ENCODE assay signal across 8 cellular contexts in genomic region chr5:115542076-115542475, GRCh38. TPM values are rescaled to one million over a fixed set of nuclear protein-coding genes. Genes with fewer than 3 reads are reported as not detected.
A peak's percentile ranks its signal among the peaks of the same experiment; 100 is the strongest.
DNase-seq lines count a peak whose midpoint lies in the region; ATAC-seq, FAIRE-seq and TF ChIP-seq lines count a peak whose summit lies in the region.

No MANE protein-coding gene starts in this region.

- H4K20me1 ChIP-seq in keratinocyte (ENCODE audit: control insufficient read depth, extremely low read depth, insufficient read depth, low read length) = peaks cover 6% of the 10 kb centered on the region

- no peaks in the 10 kb centered on the region for H3K9me1 ChIP-seq in keratinocyte (ENCODE audit: control insufficient read depth, extremely low read depth, insufficient read depth, low read length)

- H3K36me3 Mint-ChIP-seq in activated CD8-positive, alpha-beta memory T cell treated with anti-CD3 and anti-CD28 coated beads, Interleukin-2, amount 10 ng/mL, durations not matched to agents 7 days and 5 days = peaks cover 66% of the 10 kb centered on the region
- H3K36me3 Mint-ChIP-seq in activated T-helper 1 cell treated with anti-CD3 and anti-CD28 coated beads, Interleukin-12 subunit alpha, Interleukin-12 subunit beta, Interleukin-2, Interleukin-4 antibody, amounts not matched to agents 30 ng/mL and 10 ng/mL and 1 ng/mL, durations not matched to agents 14 hours and 24 hours and 36 hours (ENCODE audit: low read depth) = peaks cover 57% of the 10 kb centered on the region

- peaks cover 70% of the 10 kb centered on the region for H3K79me2 ChIP-seq in keratinocyte (ENCODE audit: control insufficient read depth, insufficient read depth, low read length)

- no peak overlapping the region for H2AFZ ChIP-seq in keratinocyte (ENCODE audit: control insufficient read depth, low read length)

- H3K4me2 ChIP-seq in keratinocyte (ENCODE audit: control insufficient read depth, extremely low read depth, insufficient read depth, low read depth, low read length) = peak overlapping the region; percentile 85

- H3K4me1 ChIP-seq in keratinocyte (ENCODE audit: control insufficient read depth, extremely low read depth, insufficient read depth, low read length) (peaks cover 16% of the 10 kb centered on the region), tibial artery (peaks cover 0 to 61% (median 22%) of the 10 kb centered on the region in 4 donors)

- peaks cover 2% of the 10 kb centered on the region for H3K9me3 Mint-ChIP-seq in activated CD8-positive, alpha-beta memory T cell treated with anti-CD3 and anti-CD28 coated beads, Interleukin-2, amount 10 ng/mL, durations not matched to agents 7 days and 5 days (ENCODE audit: low read depth)
- peaks cover 10% of the 10 kb centered on the region for H3K9me3 Mint-ChIP-seq in activated T-helper 1 cell treated with anti-CD3 and anti-CD28 coated beads, Interleukin-12 subunit alpha, Interleukin-12 subunit beta, Interleukin-2, Interleukin-4 antibody, amounts not matched to agents 30 ng/mL and 10 ng/mL and 1 ng/mL, durations not matched to agents 14 hours and 24 hours and 36 hours

- H3K27me3 Mint-ChIP-seq in activated CD8-positive, alpha-beta memory T cell treated with anti-CD3 and anti-CD28 coated beads, Interleukin-2, amount 10 ng/mL, durations not matched to agents 7 days and 5 days = no peaks in the 10 kb centered on the region
- H3K27me3 Mint-ChIP-seq in activated T-helper 1 cell treated with anti-CD3 and anti-CD28 coated beads, Interleukin-12 subunit alpha, Interleukin-12 subunit beta, Interleukin-2, Interleukin-4 antibody, amounts not matched to agents 30 ng/mL and 10 ng/mL and 1 ng/mL, durations not matched to agents 14 hours and 24 hours and 36 hours (ENCODE audit: insufficient read depth) = no peaks in the 10 kb centered on the region

- peak overlapping the region; percentile 81 to 93 (median 92) for H3K4me3 ChIP-seq in keratinocyte (ENCODE audit: control insufficient read depth in 2 of 3, extremely low read depth in 1 of 3, insufficient read depth in 2 of 3, low read depth in 1 of 3, low read length in 3 of 3)
- H3K4me3 ChIP-seq in tibial artery = peak overlapping the region; percentile 85 to 98

- CTCF ChIA-PET in activated CD8-positive, alpha-beta memory T cell treated with anti-CD3 and anti-CD28 coated beads, Interleukin-2, amount 10 ng/mL, durations not matched to agents 7 days and 5 days (lab: Charles Lee) = interaction anchor here (1.1 to 1.9 kb wide), 2 partner anchors 60 to 81 kb away, joined by 3 to 4 read pairs; partner anchors contain the start of gene TICAM2

- peak overlapping the region; percentile 91 for H3K9ac ChIP-seq in keratinocyte (ENCODE audit: control insufficient read depth, extremely low read depth, insufficient read depth, low read length)

- H3K36me3 ChIP-seq in keratinocyte (ENCODE audit: control insufficient read depth in 2 of 2, extremely low read depth in 1 of 2, insufficient read depth in 2 of 2, low read length in 2 of 2) = no peaks in the 10 kb centered on the region
- H3K36me3 ChIP-seq in tibial artery = peaks cover 0 to 13% (median 0%) of the 10 kb centered on the region in 3 donors

- peak overlapping the region; percentile 92 for H3K4me3 Mint-ChIP-seq in activated CD8-positive, alpha-beta memory T cell treated with anti-CD3 and anti-CD28 coated beads, Interleukin-2, amount 10 ng/mL, durations not matched to agents 7 days and 5 days
- H3K4me3 Mint-ChIP-seq in activated T-helper 1 cell treated with anti-CD3 and anti-CD28 coated beads, Interleukin-12 subunit alpha, Interleukin-12 subunit beta, Interleukin-2, Interleukin-4 antibody, amounts not matched to agents 30 ng/mL and 10 ng/mL and 1 ng/mL, durations not matched to agents 14 hours and 24 hours and 36 hours = peak overlapping the region; percentile 99

- H3K4me1 Mint-ChIP-seq in activated CD8-positive, alpha-beta memory T cell treated with anti-CD3 and anti-CD28 coated beads, Interleukin-2, amount 10 ng/mL, durations not matched to agents 7 days and 5 days = peaks cover 54% of the 10 kb centered on the region
- peaks cover 71% of the 10 kb centered on the region for H3K4me1 Mint-ChIP-seq in activated T-helper 1 cell treated with anti-CD3 and anti-CD28 coated beads, Interleukin-12 subunit alpha, Interleukin-12 subunit beta, Interleukin-2, Interleukin-4 antibody, amounts not matched to agents 30 ng/mL and 10 ng/mL and 1 ng/mL, durations not matched to agents 14 hours and 24 hours and 36 hours (ENCODE audit: low read depth)

- intact Hi-C loops in activated T-helper 1 cell treated with anti-CD3 and anti-CD28 coated beads, Interleukin-12 subunit alpha, Interleukin-12 subunit beta, Interleukin-2, Interleukin-4 antibody, amounts not matched to agents 30 ng/mL and 10 ng/mL and 1 ng/mL, durations not matched to agents 14 hours and 24 hours and 36 hours (cut with micrococcal nuclease) = loop anchor here (1.0 to 5.0 kb wide), 2 partner anchors 10 to 165 kb away; no protein-coding TSS in a partner anchor
- intact Hi-C loops in tibial artery (cut with DNase I; ENCODE audit: low total_unique reads) = no loop called here

- no peak for ATAC-seq in activated CD8-positive, alpha-beta memory T cell treated with anti-CD3 and anti-CD28 coated beads, Interleukin-2, amount 10 ng/mL, durations not matched to agents 7 days and 5 days
- ATAC-seq in GM21447 (IDR thresholded peaks at IDR 0.05; ENCODE audit: unreplicated experiment) = no peak

- H3K9me3 ChIP-seq in keratinocyte (ENCODE audit: control insufficient read depth, low read depth, low read length) (no peaks in the 10 kb centered on the region), tibial artery (peaks cover 0 to 4% (median 0%) of the 10 kb centered on the region in 3 donors)

- no peak for DNase-seq in activated CD8-positive, alpha-beta memory T cell treated with anti-CD3 and anti-CD28 coated beads, Interleukin-2, amount 10 ng/mL, durations not matched to agents 7 days and 5 days
- DNase-seq in activated CD8-positive, alpha-beta memory T cell treated with anti-CD3 and anti-CD28 coated beads for 24 hours = no peak
- DNase-seq in activated T-helper 1 cell treated with anti-CD3 and anti-CD28 coated beads, Interleukin-12 subunit alpha, Interleukin-12 subunit beta, Interleukin-2, Interleukin-4 antibody, amounts not matched to agents 30 ng/mL and 10 ng/mL and 1 ng/mL, durations not matched to agents 14 hours and 24 hours and 36 hours (ENCODE audit: low spot score) = no peak
- DNase-seq in keratinocyte (ENCODE audit: low read depth, low spot score) (no peak), tibial artery (no peak), NCI-H1930 (lab: John Stamatoyannopoulos, UW) (no peak), NCI-H2081 treated with DMSO at 0.1 percent for 48 hours (lab: John Stamatoyannopoulos, UW) (no peak)

- dilution Hi-C loops in keratinocyte (cut with MboI; ENCODE audit: extremely low pct_ligation_motif_present, low sequenced_read_pairs) = no loop called here

- H3K27me3 ChIP-seq in keratinocyte (ENCODE audit: control insufficient read depth, extremely low read depth, insufficient read depth, low read length) (no peaks in the 10 kb centered on the region), tibial artery (no peaks in the 10 kb centered on the region)

- TF ChIP-seq CTCF in keratinocyte (optimal IDR thresholded peaks at IDR 0.05 in 1 of 3, IDR thresholded peaks at IDR 0.05 in 1 of 3, conservative IDR thresholded peaks at IDR 0.05 in 1 of 3; ENCODE audit: extremely low read depth in 1 of 3, insufficient read depth in 2 of 3, low read length in 3 of 3) = no peak
- no peak for TF ChIP-seq CTCF in tibial artery (IDR thresholded peaks at IDR 0.05)

- peak overlapping the region; percentile 99 for H3K27ac Mint-ChIP-seq in activated CD8-positive, alpha-beta memory T cell treated with anti-CD3 and anti-CD28 coated beads, Interleukin-2, amount 10 ng/mL, durations not matched to agents 7 days and 5 days
- peak overlapping the region; percentile 70 for H3K27ac Mint-ChIP-seq in activated T-helper 1 cell treated with anti-CD3 and anti-CD28 coated beads, Interleukin-12 subunit alpha, Interleukin-12 subunit beta, Interleukin-2, Interleukin-4 antibody, amounts not matched to agents 30 ng/mL and 10 ng/mL and 1 ng/mL, durations not matched to agents 14 hours and 24 hours and 36 hours

- no peak for FAIRE-seq in keratinocyte (lab: Jason Lieb, UNC)

- H3K27ac ChIP-seq in keratinocyte (ENCODE audit: control insufficient read depth, insufficient read depth, low read length) (peak overlapping the region; percentile 63), tibial artery (peak overlapping the region; percentile 98 to 100)

RNA-seq across cellular contexts. Expression of gene FEM1C, which starts 2.5 kb away (rescaled TPM):
- total RNA-seq in activated CD8-positive, alpha-beta memory T cell treated with anti-CD3 and anti-CD28 coated beads, Interleukin-2, amount 10 ng/mL, durations not matched to agents 7 days and 5 days = 10 to 100 TPM; 13.3 to 13.5 TPM
- total RNA-seq in activated T-helper 1 cell treated with anti-CD3 and anti-CD28 coated beads, Interleukin-12 subunit alpha, Interleukin-12 subunit beta, Interleukin-2, Interleukin-4 antibody, amounts not matched to agents 30 ng/mL and 10 ng/mL and 1 ng/mL, durations not matched to agents 14 hours and 24 hours and 36 hours = 13.9 and 14.5 TPM in 2 replicates
- 9.5 to 11.9 TPM (median 9.8 TPM) in 3 replicates for polyA plus RNA-seq in keratinocyte
- 14.3 TPM for polyA plus RNA-seq in keratinocyte (2011; ENCODE audit: low read depth)
- 4.5 and 10.8 TPM in 2 replicates for polyA plus RNA-seq in keratinocyte (2011; cell fraction: cytosol; rRNA removed)
- polyA plus RNA-seq in keratinocyte (2011; cell fraction: nucleus; rRNA removed) = 10.9 and 15.3 TPM in 2 replicates
- polyA plus RNA-seq in keratinocyte (2012; ENCODE audit: low replicate concordance) = 9.0 and 15.6 TPM in 2 replicates
- polyA minus RNA-seq in keratinocyte = 5.2 to 22.2 TPM (median 14.7 TPM) in 3 replicates
- 10.4 TPM for polyA minus RNA-seq in keratinocyte (2011; cell fraction: cytosol; rRNA and poly(A)+ RNA removed)
- polyA minus RNA-seq in keratinocyte (2011; cell fraction: nucleus; rRNA and poly(A)+ RNA removed) = 13.4 and 24.6 TPM in 2 replicates
